ENCODE assay signal across 9 cellular contexts in genomic region chr2:219248845-219249202, GRCh38. TPM values are rescaled to one million over a fixed set of nuclear protein-coding genes. Genes with fewer than 3 reads are reported as not detected.
A peak's percentile ranks its signal among the peaks of the same experiment; 100 is the strongest.
DNase-seq lines count a peak whose midpoint lies in the region; ATAC-seq and TF ChIP-seq lines count a peak whose summit lies in the region.
"Had no signal": no experiment of that assay in that cellular context is flagged by ENCODE, and none has a peak within 500 bp of the region (broad histone marks: within the 10 kb centered on the region; RNA-seq: fewer than 3 reads in every experiment).

No MANE protein-coding gene starts in this region.

- TF ChIP-seq POLR2A in suprapubic skin (IDR thresholded peaks at IDR 0.05) (no peak), lower leg skin (IDR thresholded peaks at IDR 0.05) (no peak)

- H3K4me1 Mint-ChIP-seq in T-helper 1 cell treated with Interleukin-12 subunit alpha and Interleukin-12 subunit beta and Interleukin-4 antibody, amounts not matched to agents 30 μg/mL and 1 μg/mL, for 36 hours (ENCODE audit: low read depth) = peaks cover 69% of the 10 kb centered on the region
- H3K4me1 Mint-ChIP-seq in activated T-helper 2 cell treated with anti-CD3 and anti-CD28 coated beads, Interferon-gamma antibody, Interleukin-2, Interleukin-4, amounts not matched to agents 10 μg/mL and 5 μg/mL and 100 μg/mL, durations not matched to agents 14 hours and 24 hours and 36 hours (ENCODE audit: low read depth) = peaks cover 71% of the 10 kb centered on the region

- H3K4me1 ChIP-seq in left lung (peaks cover 36 to 84% of the 10 kb centered on the region in 2 donors), suprapubic skin (peaks cover 89% of the 10 kb centered on the region)

- intact Hi-C loops in activated T-helper 2 cell treated with anti-CD3 and anti-CD28 coated beads, Interferon-gamma antibody, Interleukin-2, Interleukin-4, amounts not matched to agents 10 μg/mL and 5 μg/mL and 100 μg/mL, durations not matched to agents 14 hours and 24 hours and 36 hours (cut with micrococcal nuclease) = no loop called here
- intact Hi-C loops in left lung (cut with DNase I) (no loop called here), lower leg skin (cut with DNase I; ENCODE audit: low total_unique reads) (no loop called here)

- no peaks in the 10 kb centered on the region for H3K27me3 ChIP-seq in left lung
- H3K27me3 ChIP-seq in suprapubic skin = no peaks in the 10 kb centered on the region

- DNase-seq in T-helper 1 cell (no peak), left lung (no peak), suprapubic skin (ENCODE audit: low spot score in 2 of 2) (no peak), OCI-M1 (lab: John Stamatoyannopoulos, UW) (no peak), lower leg skin (ENCODE audit: low spot score in 2 of 2) (no peak), left lobe of liver (ENCODE audit: low spot score) (no peak)
- DNase-seq in activated T-helper 2 cell treated with anti-CD3 and anti-CD28 coated beads, Interferon-gamma antibody, Interleukin-2, Interleukin-4, amounts not matched to agents 10 μg/mL and 5 μg/mL and 100 μg/mL, durations not matched to agents 14 hours and 24 hours and 36 hours (ENCODE audit: low spot score) = no peak

- peak overlapping the region in 1 of 2 donors; percentile 36 for H3K4me3 ChIP-seq in left lung
- peak overlapping the region; percentile 17 for H3K4me3 ChIP-seq in suprapubic skin
- no peak overlapping the region for H3K4me3 ChIP-seq in lower leg skin (ENCODE audit: low read depth, poor library complexity, severe bottlenecking)

- peak overlapping the region; percentile 92 to 97 for H3K27ac ChIP-seq in left lung
- peak overlapping the region; percentile 86 for H3K27ac ChIP-seq in suprapubic skin

- H3K36me3 ChIP-seq in left lung = peaks cover 0 to 36% of the 10 kb centered on the region in 2 donors
- peaks cover 20% of the 10 kb centered on the region for H3K36me3 ChIP-seq in suprapubic skin

- ATAC-seq in left lung (no peak), left lobe of liver (no peak)

- H3K9me3 ChIP-seq in left lung (no peaks in the 10 kb centered on the region), suprapubic skin (no peaks in the 10 kb centered on the region)

- peaks cover 63% of the 10 kb centered on the region for H3K36me3 Mint-ChIP-seq in T-helper 1 cell treated with Interleukin-12 subunit alpha and Interleukin-12 subunit beta and Interleukin-4 antibody, amounts not matched to agents 30 μg/mL and 1 μg/mL, for 36 hours (ENCODE audit: low read depth)
- peaks cover 74% of the 10 kb centered on the region for H3K36me3 Mint-ChIP-seq in activated T-helper 2 cell treated with anti-CD3 and anti-CD28 coated beads, Interferon-gamma antibody, Interleukin-2, Interleukin-4, amounts not matched to agents 10 μg/mL and 5 μg/mL and 100 μg/mL, durations not matched to agents 14 hours and 24 hours and 36 hours (ENCODE audit: low read depth)

- H3K4me3 Mint-ChIP-seq in T-helper 1 cell treated with Interleukin-12 subunit alpha and Interleukin-12 subunit beta and Interleukin-4 antibody, amounts not matched to agents 30 μg/mL and 1 μg/mL, for 36 hours = peak overlapping the region; percentile 99
- peak overlapping the region; percentile 77 for H3K4me3 Mint-ChIP-seq in activated T-helper 2 cell treated with anti-CD3 and anti-CD28 coated beads, Interferon-gamma antibody, Interleukin-2, Interleukin-4, amounts not matched to agents 10 μg/mL and 5 μg/mL and 100 μg/mL, durations not matched to agents 14 hours and 24 hours and 36 hours (ENCODE audit: low read depth)

- TF ChIP-seq CTCF in left lung (IDR thresholded peaks at IDR 0.05) (no peak), suprapubic skin (IDR thresholded peaks at IDR 0.05) (no peak), lower leg skin (IDR thresholded peaks at IDR 0.05) (no peak)

- 41% methylated on average over 2 of the region's 2 CpGs for WGBS in suprapubic skin
- 32 to 54% methylated on average over 2 of the region's 2 CpGs for WGBS in lower leg skin, 2 donors

- H3K27me3 Mint-ChIP-seq in T-helper 1 cell treated with Interleukin-12 subunit alpha and Interleukin-12 subunit beta and Interleukin-4 antibody, amounts not matched to agents 30 μg/mL and 1 μg/mL, for 36 hours (ENCODE audit: low read depth) = no peaks in the 10 kb centered on the region
- H3K27me3 Mint-ChIP-seq in activated T-helper 2 cell treated with anti-CD3 and anti-CD28 coated beads, Interferon-gamma antibody, Interleukin-2, Interleukin-4, amounts not matched to agents 10 μg/mL and 5 μg/mL and 100 μg/mL, durations not matched to agents 14 hours and 24 hours and 36 hours (ENCODE audit: low read depth) = no peaks in the 10 kb centered on the region

- peak overlapping the region; percentile 94 for H3K27ac Mint-ChIP-seq in T-helper 1 cell treated with Interleukin-12 subunit alpha and Interleukin-12 subunit beta and Interleukin-4 antibody, amounts not matched to agents 30 μg/mL and 1 μg/mL, for 36 hours
- peak overlapping the region; percentile 90 for H3K27ac Mint-ChIP-seq in activated T-helper 2 cell treated with anti-CD3 and anti-CD28 coated beads, Interferon-gamma antibody, Interleukin-2, Interleukin-4, amounts not matched to agents 10 μg/mL and 5 μg/mL and 100 μg/mL, durations not matched to agents 14 hours and 24 hours and 36 hours

- no peaks in the 10 kb centered on the region for H3K9me3 Mint-ChIP-seq in T-helper 1 cell treated with Interleukin-12 subunit alpha and Interleukin-12 subunit beta and Interleukin-4 antibody, amounts not matched to agents 30 μg/mL and 1 μg/mL, for 36 hours
- no peaks in the 10 kb centered on the region for H3K9me3 Mint-ChIP-seq in activated T-helper 2 cell treated with anti-CD3 and anti-CD28 coated beads, Interferon-gamma antibody, Interleukin-2, Interleukin-4, amounts not matched to agents 10 μg/mL and 5 μg/mL and 100 μg/mL, durations not matched to agents 14 hours and 24 hours and 36 hours

- no peak for TF ChIP-seq EP300 in suprapubic skin (IDR thresholded peaks at IDR 0.05)

RNA-seq across cellular contexts. Expression of gene STK16, which starts 3.5 kb away (rescaled TPM):
- total RNA-seq in activated T-helper 2 cell treated with anti-CD3 and anti-CD28 coated beads, Interferon-gamma antibody, Interleukin-2, Interleukin-4, amounts not matched to agents 10 μg/mL and 5 μg/mL and 100 μg/mL, durations not matched to agents 14 hours and 24 hours and 36 hours = 32.0 and 33.3 TPM in 2 replicates
- 10 to 100 TPM; 23.9 to 26.3 TPM for total RNA-seq in left lung
- 10 to 100 TPM; 10.9 to 22.9 (median 16.1) TPM for total RNA-seq in suprapubic skin
- 10 to 100 TPM; 12.9 to 26.4 (median 13.8) TPM for total RNA-seq in lower leg skin
- 24.4 TPM for total RNA-seq in left lobe of liver

RNA-seq across cellular contexts. Expression of gene GLB1L, which starts 3.6 kb away (rescaled TPM):
- 4.2 and 4.4 TPM in 2 replicates for total RNA-seq in activated T-helper 2 cell treated with anti-CD3 and anti-CD28 coated beads, Interferon-gamma antibody, Interleukin-2, Interleukin-4, amounts not matched to agents 10 μg/mL and 5 μg/mL and 100 μg/mL, durations not matched to agents 14 hours and 24 hours and 36 hours
- total RNA-seq in left lung = 10 to 100 TPM in 1 of 2 donors, 1 to 10 TPM in 1; 9.9 to 11.9 TPM
- total RNA-seq in suprapubic skin = 1 to 10 TPM; 2.5 to 9.8 (median 5.4) TPM
- 1 to 10 TPM; 1.6 to 7.7 (median 3.9) TPM for total RNA-seq in lower leg skin
- 3.1 TPM for total RNA-seq in left lobe of liver

RNA-seq across cellular contexts. Expression of gene TUBA4B, which starts 4.2 kb away (rescaled TPM):
- total RNA-seq in activated T-helper 2 cell treated with anti-CD3 and anti-CD28 coated beads, Interferon-gamma antibody, Interleukin-2, Interleukin-4, amounts not matched to agents 10 μg/mL and 5 μg/mL and 100 μg/mL, durations not matched to agents 14 hours and 24 hours and 36 hours = not detected in 2 replicates
- total RNA-seq in left lung (1 to 10 TPM in 1 of 2 donors, not detected in 1; 3.0 TPM), suprapubic skin (not detected), lower leg skin (not detected), left lobe of liver (not detected)
- total RNA-seq: T-helper 2 cell treated with Interferon-gamma antibody and Interleukin-4, amounts not matched to agents 100 ng/mL and 5 ng/mL, for 36 hours had no signal

RNA-seq across cellular contexts. Expression of gene TUBA4A, which starts 4.9 kb away (rescaled TPM):
- total RNA-seq in activated T-helper 2 cell treated with anti-CD3 and anti-CD28 coated beads, Interferon-gamma antibody, Interleukin-2, Interleukin-4, amounts not matched to agents 10 μg/mL and 5 μg/mL and 100 μg/mL, durations not matched to agents 14 hours and 24 hours and 36 hours = 220 and 231 TPM in 2 replicates
- 10 to 100 TPM; 65.0 to 84.0 TPM for total RNA-seq in left lung
- total RNA-seq in suprapubic skin = 100 to 1,000 TPM; 194 to 530 (median 394) TPM
- 100 to 1,000 TPM; 181 to 522 (median 240) TPM for total RNA-seq in lower leg skin
- 29.0 TPM for total RNA-seq in left lobe of liver

RNA-seq across cellular contexts. Expression of gene ANKZF1, which starts 19.2 kb away (rescaled TPM):
- 133 and 142 TPM in 2 replicates for total RNA-seq in activated T-helper 2 cell treated with anti-CD3 and anti-CD28 coated beads, Interferon-gamma antibody, Interleukin-2, Interleukin-4, amounts not matched to agents 10 μg/mL and 5 μg/mL and 100 μg/mL, durations not matched to agents 14 hours and 24 hours and 36 hours
- total RNA-seq in left lung (10 to 100 TPM; 34.5 to 36.5 TPM), suprapubic skin (100 to 1,000 TPM in 1 of 4 donors, 10 to 100 TPM in 3; 38.6 to 252 (median 61.7) TPM), lower leg skin (10 to 100 TPM; 45.9 to 97.6 (median 52.5) TPM), left lobe of liver (22.1 TPM)
